In the genomic region with DNA sequence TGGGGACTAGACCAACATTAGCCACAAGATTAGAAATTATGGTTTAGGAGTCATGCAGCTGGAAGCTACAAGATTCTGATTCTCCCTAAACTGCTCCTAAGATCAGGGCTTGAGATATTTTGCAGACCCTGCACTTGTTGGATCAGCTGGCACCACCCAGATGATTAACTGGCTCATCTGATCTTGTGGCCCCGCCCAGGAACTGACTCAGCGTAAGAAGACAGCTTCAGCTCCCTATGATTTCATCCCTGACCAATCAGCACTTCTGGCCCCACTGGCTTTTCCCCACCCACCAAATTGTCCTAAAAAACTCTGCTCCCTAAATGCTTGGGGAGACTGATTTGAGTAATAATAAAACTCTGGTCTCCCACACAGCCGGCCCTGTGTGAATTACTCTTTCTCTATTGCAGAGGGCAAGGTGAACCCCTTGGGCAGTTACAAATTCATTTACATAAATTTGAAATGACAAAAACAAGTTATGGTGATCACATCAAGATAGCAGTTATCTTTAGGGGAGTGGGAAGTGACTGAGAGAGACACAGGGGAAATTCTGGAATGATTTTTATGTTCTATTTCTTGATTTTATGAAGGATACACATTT, we compare ENCODE assay signal across 11 cellular contexts.
DNase-seq lines count a peak whose midpoint lies in the region; ATAC-seq and TF ChIP-seq lines count a peak whose summit lies in the region.
"Had no signal": no experiment of that assay in that cellular context is flagged by ENCODE, and none has a peak within 500 bp of the region (broad histone marks: within the 10 kb centered on the region; RNA-seq: fewer than 3 reads in every experiment).

No MANE protein-coding gene starts in this region.

- H3K27me3 ChIP-seq in heart left ventricle (peaks cover 0 to 6% (median 0%) of the 10 kb centered on the region in 9 donors), esophagus muscularis mucosa (no peaks in the 10 kb centered on the region)

- no peaks in the 10 kb centered on the region for H3K9me3 ChIP-seq in heart left ventricle
- no peaks in the 10 kb centered on the region for H3K9me3 ChIP-seq in esophagus muscularis mucosa

- no peaks in the 10 kb centered on the region for H3K36me3 ChIP-seq in heart left ventricle
- no peaks in the 10 kb centered on the region for H3K36me3 ChIP-seq in esophagus muscularis mucosa

- peaks cover 55% of the 10 kb centered on the region for H3K4me1 Mint-ChIP-seq in stimulated activated memory B cell treated with anti-CD40 and anti-IgM and Interleukin-4, amounts not matched to agents 10 μg/mL and 1 μg/mL and 100 μg/mL, for 72 hours

- peak overlapping the region; percentile 59 for H3K27ac Mint-ChIP-seq in stimulated activated memory B cell treated with anti-CD40 and anti-IgM and Interleukin-4, amounts not matched to agents 10 μg/mL and 1 μg/mL and 100 μg/mL, for 72 hours

- peak; percentile 76 for DNase-seq in activated effector memory CD4-positive, alpha-beta T cell treated with anti-CD3 and anti-CD28 coated beads, Interleukin-2, amount 50 U/mL, for 16 hours
- DNase-seq in activated effector memory CD4-positive, alpha-beta T cell treated with Interleukin-2 at 50 U/mL for 16 hours, result no peak
- DNase-seq in activated CD4-positive, alpha-beta T cell treated with anti-CD3 and anti-CD28 coated beads, Interleukin-2, amount 50 U/mL, for 48 hours, result peak; percentile 62 to 70
- DNase-seq in heart left ventricle (peak in 3 of 5 donors; percentile 19 to 77 (median 77)), esophagus muscularis mucosa (ENCODE audit: extremely low spot score) (no peak), KG1 (lab: John Stamatoyannopoulos, UW) (no peak)
- DNase-seq: amygdala, DND-41, NCI-H526 had no signal

- no peaks in the 10 kb centered on the region for H3K36me3 Mint-ChIP-seq in stimulated activated memory B cell treated with anti-CD40 and anti-IgM and Interleukin-4, amounts not matched to agents 10 μg/mL and 1 μg/mL and 100 μg/mL, for 72 hours

- no peak for TF ChIP-seq CTCF in heart left ventricle (IDR thresholded peaks at IDR 0.05)
- no peak for TF ChIP-seq CTCF in esophagus muscularis mucosa (IDR thresholded peaks at IDR 0.05)

- H3K27ac ChIP-seq in heart left ventricle (peak overlapping the region in 2 of 12 donors; percentile 23 to 51), esophagus muscularis mucosa (replicated peaks in 1 of 4) (peak overlapping the region in 1 of 4 donors; percentile 10)

- H3K4me1 ChIP-seq in heart left ventricle, result peaks cover 0 to 49% (median 0%) of the 10 kb centered on the region in 12 donors
- peaks cover 0 to 23% (median 13%) of the 10 kb centered on the region in 4 donors for H3K4me1 ChIP-seq in esophagus muscularis mucosa

- TF ChIP-seq POLR2A in heart left ventricle (IDR thresholded peaks at IDR 0.05) (no peak), esophagus muscularis mucosa (IDR thresholded peaks at IDR 0.05; ENCODE audit: low read depth) (no peak)

- ATAC-seq in heart left ventricle, result peak in 1 of 4 donors; percentile 39
- no peak for ATAC-seq in stimulated activated memory B cell treated with anti-CD40 and anti-IgM and Interleukin-4, amounts not matched to agents 10 μg/mL and 1 μg/mL and 100 μg/mL, for 72 hours
- no peak for ATAC-seq in GM21360 (IDR thresholded peaks at IDR 0.05; ENCODE audit: unreplicated experiment)

- intact Hi-C loops in heart left ventricle (cut with DNase I), result no loop called here
- intact Hi-C loops in esophagus muscularis mucosa (cut with DNase I), result no loop called here

- no peak overlapping the region for H3K4me3 ChIP-seq in heart left ventricle
- no peak overlapping the region for H3K4me3 ChIP-seq in esophagus muscularis mucosa

- H3K4me3 Mint-ChIP-seq in stimulated activated memory B cell treated with anti-CD40 and anti-IgM and Interleukin-4, amounts not matched to agents 10 μg/mL and 1 μg/mL and 100 μg/mL, for 72 hours, result no peak overlapping the region

- WGBS in heart left ventricle, 4 donors, result 76 to 89% (median 81%) methylated on average over 3 of the region's 3 CpGs
- 74% methylated on average over 3 of the region's 3 CpGs for WGBS in esophagus muscularis mucosa

- no peaks in the 10 kb centered on the region for H3K9me3 Mint-ChIP-seq in stimulated activated memory B cell treated with anti-CD40 and anti-IgM and Interleukin-4, amounts not matched to agents 10 μg/mL and 1 μg/mL and 100 μg/mL, for 72 hours

- no peak for TF ChIP-seq EP300 in esophagus muscularis mucosa (IDR thresholded peaks at IDR 0.05)

- no peaks in the 10 kb centered on the region for H3K27me3 Mint-ChIP-seq in stimulated activated memory B cell treated with anti-CD40 and anti-IgM and Interleukin-4, amounts not matched to agents 10 μg/mL and 1 μg/mL and 100 μg/mL, for 72 hours

Comparison
In these comparisons a context has a peak if more than half of its experiments do, and no peak if none do; other contexts are left out.
1. DNase-seq: peak in activated effector memory CD4-positive, alpha-beta T cell treated with anti-CD3 and anti-CD28 coated beads, Interleukin-2, amount 50 U/mL, for 16 hours (single experiment), activated CD4-positive, alpha-beta T cell treated with anti-CD3 and anti-CD28 coated beads, Interleukin-2, amount 50 U/mL, for 48 hours (2 of 2) and heart left ventricle (3 of 5); none in activated effector memory CD4-positive, alpha-beta T cell treated with Interleukin-2 at 50 U/mL for 16 hours (single experiment), esophagus muscularis mucosa (single experiment) and KG1 (single experiment).